Comparison of ENCODE assay signal across 1 cellular context in the genomic region with DNA sequence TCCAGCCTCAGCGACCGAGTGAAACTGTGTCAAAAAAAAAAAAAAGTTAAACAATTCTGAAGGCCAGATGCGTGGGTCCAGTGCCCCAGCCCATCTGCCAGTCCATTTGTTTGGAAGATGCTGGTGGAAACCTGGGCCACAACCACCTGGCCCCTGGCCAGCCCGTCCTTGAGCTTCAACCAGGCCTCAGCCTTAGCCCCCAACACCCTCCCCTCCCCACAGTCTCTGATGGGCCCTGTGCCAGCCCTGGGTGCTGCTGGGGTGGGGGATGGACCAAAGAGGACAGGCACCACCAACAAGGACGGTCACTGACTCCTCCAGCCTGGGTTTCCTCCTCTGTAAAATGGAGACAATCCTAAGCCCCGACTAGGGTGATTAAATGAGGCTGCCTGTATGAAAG.
A peak's percentile ranks its signal among the peaks of the same experiment; 100 is the strongest.
TF ChIP-seq lines count a peak whose summit lies in the region.

No MANE protein-coding gene starts in this region.

TF ChIP-seq in K562, 482 proteins besides CTCF, POLR2A, EP300 and RAD21:
- TF ChIP-seq LEF1 (IDR thresholded peaks at IDR 0.05) (no peak), HNRNPK (IDR thresholded peaks at IDR 0.05; ENCODE audit: low read depth, low read length, poor library complexity, severe bottlenecking) (no peak), BACH1 (tag; IDR thresholded peaks at IDR 0.05) (no peak), NFIC (IDR thresholded peaks at IDR 0.05) (peak; percentile 44), ZNF408 (CRISPR knock-in tag; IDR thresholded peaks at IDR 0.05; ENCODE audit: low read depth) (no peak), ZNF143 (CRISPR knock-in tag; IDR thresholded peaks at IDR 0.05) (no peak), ZNF316 (IDR thresholded peaks at IDR 0.05) (no peak)
